In the genomic region with DNA sequence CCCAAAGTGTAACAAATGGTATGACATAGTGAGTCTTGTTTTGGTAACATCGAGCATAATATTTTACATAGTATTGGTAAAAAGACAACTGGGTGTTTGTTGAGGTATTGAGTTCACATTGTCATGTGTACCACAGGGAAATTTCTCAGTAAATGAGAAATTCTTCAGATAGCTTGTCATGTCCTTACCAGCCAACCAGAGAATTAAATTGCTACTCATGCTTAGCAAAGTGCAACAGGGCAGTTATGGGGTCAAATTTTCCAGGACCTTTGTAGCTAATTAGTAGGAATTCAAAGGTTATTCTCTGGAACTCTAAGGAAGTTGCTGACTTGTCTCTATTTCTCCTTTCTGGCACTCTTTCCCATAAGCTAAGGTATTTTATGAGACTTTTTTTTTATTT, we compare ENCODE assay signal across 24 cellular contexts.
"Had no signal": no experiment of that assay in that cellular context is flagged by ENCODE, and none has a peak within 500 bp of the region (broad histone marks: within the 10 kb centered on the region; RNA-seq: fewer than 3 reads in every experiment).

No MANE protein-coding gene starts in this region.

- H3K27me3 Mint-ChIP-seq: activated naive CD4-positive, alpha-beta T cell treated with anti-CD3 and anti-CD28 coated beads, Interleukin-2, amount 50 U/mL, for 24 hours; T-cell; type B pancreatic cell had no signal

- H3K4me3 ChIP-seq: dorsolateral prefrontal cortex, esophagus muscularis mucosa, lung, prostate gland, skin epidermis, testis had no signal

- H3K4me3 Mint-ChIP-seq: activated naive CD4-positive, alpha-beta T cell treated with anti-CD3 and anti-CD28 coated beads, Interleukin-2, amount 50 U/mL, for 24 hours; effector memory CD8-positive, alpha-beta T cell; naive thymus-derived CD8-positive, alpha-beta T cell; T-cell; T-helper 2 cell treated with Interferon-gamma antibody and Interleukin-4, amounts not matched to agents 5 μg/mL and 100 μg/mL, for 36 hours; type B pancreatic cell had no signal

- H3K27ac ChIP-seq: brain microvascular endothelial cell, dorsolateral prefrontal cortex, esophagus muscularis mucosa, prostate gland, skin epidermis, testis, WERI-Rb-1 had no signal

- DNase-seq: activated CD4-positive, alpha-beta T cell treated with anti-CD3 and anti-CD28 coated beads for 1 hour; activated gamma-delta T cell treated with Interleukin-2 at 50 U/mL for 16 hours; activated T-cell treated with anti-CD3 and anti-CD28 coated beads, Interleukin-2, amount 50 U/mL, for 1 hour; aorta; brain microvascular endothelial cell; central memory CD4-positive, alpha-beta T cell; dorsolateral prefrontal cortex; effector memory CD8-positive, alpha-beta T cell; hypothalamus; naive thymus-derived CD8-positive, alpha-beta T cell; right cardiac atrium; stimulated activated CD4-positive, alpha-beta T cell treated with anti-CD3 and anti-CD28 coated beads, Interleukin-15, amount 100 ng/mL, for 24 hours; stimulated activated naive CD4-positive, alpha-beta T cell; T-cell; testis; WERI-Rb-1 had no signal

- H3K36me3 Mint-ChIP-seq: activated naive CD4-positive, alpha-beta T cell treated with anti-CD3 and anti-CD28 coated beads, Interleukin-2, amount 50 U/mL, for 24 hours; naive thymus-derived CD8-positive, alpha-beta T cell; T-cell; type B pancreatic cell had no signal

- H3K9me3 Mint-ChIP-seq: effector memory CD8-positive, alpha-beta T cell; T-helper 2 cell treated with Interferon-gamma antibody and Interleukin-4, amounts not matched to agents 5 μg/mL and 100 μg/mL, for 36 hours had no signal

- H3K9me3 ChIP-seq: prostate gland, testis had no signal

- H3K4me1 Mint-ChIP-seq: activated naive CD4-positive, alpha-beta T cell treated with anti-CD3 and anti-CD28 coated beads, Interleukin-2, amount 50 U/mL, for 24 hours; naive thymus-derived CD8-positive, alpha-beta T cell; T-cell had no signal

- H3K27me3 ChIP-seq: brain microvascular endothelial cell, dorsolateral prefrontal cortex, esophagus muscularis mucosa, testis had no signal

- ATAC-seq: effector memory CD8-positive, alpha-beta T cell; left lobe of liver; naive thymus-derived CD8-positive, alpha-beta T cell; right cardiac atrium; T-cell had no signal

- H3K36me3 ChIP-seq: brain microvascular endothelial cell, esophagus muscularis mucosa, prostate gland, WERI-Rb-1 had no signal

- H3K27ac Mint-ChIP-seq: activated naive CD4-positive, alpha-beta T cell treated with anti-CD3 and anti-CD28 coated beads, Interleukin-2, amount 50 U/mL, for 24 hours; effector memory CD8-positive, alpha-beta T cell; naive thymus-derived CD8-positive, alpha-beta T cell; T-cell; T-helper 2 cell treated with Interferon-gamma antibody and Interleukin-4, amounts not matched to agents 5 μg/mL and 100 μg/mL, for 36 hours; type B pancreatic cell had no signal

- H3K4me1 ChIP-seq: esophagus muscularis mucosa, prostate gland, testis had no signal
